ENCODE assay signal across 15 cellular contexts in genomic region chr4:159169903-159170302, GRCh38.
A peak's percentile ranks its signal among the peaks of the same experiment; 100 is the strongest.
DNase-seq lines count a peak whose midpoint lies in the region; ATAC-seq, FAIRE-seq and TF ChIP-seq lines count a peak whose summit lies in the region.
"Had no signal": no experiment of that assay in that cellular context is flagged by ENCODE, and none has a peak within 500 bp of the region (broad histone marks: within the 10 kb centered on the region; RNA-seq: fewer than 3 reads in every experiment).

No MANE protein-coding gene starts in this region.

- TF ChIP-seq POLR2A in GM12892 (IDR thresholded peaks at IDR 0.05; ENCODE audit: low read depth, low read length), result no peak
- no peak for TF ChIP-seq POLR2A in HepG2 (IDR thresholded peaks at IDR 0.05; ENCODE audit: insufficient read depth in 1 of 2, low read depth in 2 of 2, low read length in 2 of 2)
- no peak for TF ChIP-seq POLR2A in H54 (IDR thresholded peaks at IDR 0.05; ENCODE audit: low read depth, low read length)

- H3K4me2 ChIP-seq in HepG2 (ENCODE audit: low read depth, low read length), result no peak overlapping the region

- no peak for DNase-seq in GM12892 (ENCODE audit: insufficient read length)
- DNase-seq in HepG2 (ENCODE audit: low spot score), result no peak
- DNase-seq in activated naive CD4-positive, alpha-beta T cell treated with anti-CD3 and anti-CD28 coated beads, Interleukin-2, amount 50 U/mL, for 72 hours (ENCODE audit: low spot score in 2 of 2), result no peak
- DNase-seq in H54 (ENCODE audit: insufficient read length, low spot score), result no peak
- DNase-seq: activated T-cell treated with anti-CD3 and anti-CD28 coated beads for 4 hours, foreskin keratinocyte, KG1, NCI-H187, pancreas had no signal

- ATAC-seq in GM18498 (IDR thresholded peaks at IDR 0.05; ENCODE audit: unreplicated experiment), result peak; percentile 67
- peak; percentile 59 for ATAC-seq in GM19452 (IDR thresholded peaks at IDR 0.05; ENCODE audit: unreplicated experiment)
- peak; percentile 64 for ATAC-seq in HG02678 (IDR thresholded peaks at IDR 0.05; ENCODE audit: unreplicated experiment)
- ATAC-seq in HG03354 (IDR thresholded peaks at IDR 0.05; ENCODE audit: poor library complexity, severe bottlenecking, unreplicated experiment), result peak; percentile 66
- no peak for ATAC-seq in HepG2
- ATAC-seq in activated naive CD4-positive, alpha-beta T cell treated with anti-CD3 and anti-CD28 coated beads, Interleukin-2, amount 50 U/mL, for 72 hours, result no peak
- ATAC-seq: foreskin keratinocyte, pancreas had no signal

- H3K9me3 ChIP-seq in HepG2 (ENCODE audit: low read length), result no peaks in the 10 kb centered on the region
- H3K9me3 ChIP-seq: pancreas had no signal

- H2AFZ ChIP-seq in HepG2 (ENCODE audit: low read length), result no peak overlapping the region

- no peaks in the 10 kb centered on the region for H3K36me3 ChIP-seq in HepG2 (replicated peaks in 1 of 2; ENCODE audit: control insufficient read depth in 1 of 2, insufficient read depth in 2 of 2, low read length in 2 of 2)
- H3K36me3 ChIP-seq: pancreas had no signal

- TF ChIP-seq RAD21 in HepG2 (CRISPR knock-in tag; IDR thresholded peaks at IDR 0.05), result no peak

- BruUV-seq in HepG2 (replicated peaks; lab: Mats Ljungman, UMichigan), result no TSS peak

- H3K9me3 Mint-ChIP-seq in activated naive CD4-positive, alpha-beta T cell treated with anti-CD3 and anti-CD28 coated beads, Interleukin-2, amount 50 U/mL, for 72 hours, result no peaks in the 10 kb centered on the region

- in situ Hi-C loops in HepG2 (cut with HindIII; ENCODE audit: extremely low pct_ligation_motif_present, low pct_unique_long_range_greater_than_20kb), result loop anchor here (10.0 kb wide), 2 partner anchors 65 to 145 kb away; partner anchors contain the start of gene RAPGEF2

- H3K27ac ChIP-seq in HepG2 (ENCODE audit: extremely low read length, insufficient read depth, low read length), result no peak overlapping the region
- H3K27ac ChIP-seq: foreskin keratinocyte, pancreas had no signal

- POLR2A ChIA-PET in HepG2 (lab: Yijun Ruan, JAX), result interaction anchor here (0.7 kb wide), 1 partner anchor 13 kb away, joined by 3 read pairs; no protein-coding TSS in a partner anchor

- 91% methylated on average over 1 of the region's 1 CpG for WGBS in HepG2 (ENCODE audit: low lambda C conversion rate)

- no peak overlapping the region for H3K27ac Mint-ChIP-seq in activated naive CD4-positive, alpha-beta T cell treated with anti-CD3 and anti-CD28 coated beads, Interleukin-2, amount 50 U/mL, for 72 hours

- no peaks in the 10 kb centered on the region for H3K36me3 Mint-ChIP-seq in activated naive CD4-positive, alpha-beta T cell treated with anti-CD3 and anti-CD28 coated beads, Interleukin-2, amount 50 U/mL, for 72 hours

- H3K27me3 ChIP-seq in HepG2 (ENCODE audit: control insufficient read depth in 1 of 2, insufficient read depth in 2 of 2, low read length in 2 of 2), result no peaks in the 10 kb centered on the region
- H3K27me3 ChIP-seq: foreskin keratinocyte, pancreas had no signal

- peaks cover 13% of the 10 kb centered on the region for H3K79me2 ChIP-seq in HepG2 (ENCODE audit: insufficient read depth, low read length)

- CTCF ChIA-PET in HepG2 (lab: Yijun Ruan, JAX; ENCODE audit: low intra/inter-chr PET ratio, low total read pairs), result no interaction called here

- intact Hi-C loops in HepG2 (cut with micrococcal nuclease; ENCODE audit: unreplicated experiment), result loop anchor here (10.0 kb wide), 2 partner anchors 125 to 165 kb away; no protein-coding TSS in a partner anchor

- peaks cover 38% of the 10 kb centered on the region for H3K4me1 ChIP-seq in HepG2 (ENCODE audit: insufficient read depth, low read length)

- no peak for TF ChIP-seq CTCF in HepG2 (CRISPR knock-in tag; IDR thresholded peaks at IDR 0.05)

- no peak overlapping the region for H3K9ac ChIP-seq in HepG2 (ENCODE audit: insufficient read depth, low read depth, low read length)

- TF ChIP-seq EP300 in HepG2 (IDR thresholded peaks at IDR 0.05; ENCODE audit: low read depth in 2 of 2, low read length in 2 of 2) (no peak), HepG2 (CRISPR knock-in tag; IDR thresholded peaks at IDR 0.05; ENCODE audit: borderline replicate concordance) (no peak)

- FAIRE-seq in GM12892 (lab: Jason Lieb, UNC), result no peak
- no peak for FAIRE-seq in HepG2 (lab: Jason Lieb, UNC)
- FAIRE-seq in H54 (lab: Jason Lieb, UNC), result no peak
- FAIRE-seq: D721Med, pancreas, urothelium cell line had no signal

- no peaks in the 10 kb centered on the region for H4K20me1 ChIP-seq in HepG2 (ENCODE audit: insufficient read depth, low read length)

- no peak overlapping the region for H3K4me3 ChIP-seq in HepG2 (replicated peaks in 1 of 3; ENCODE audit: insufficient read depth in 1 of 3, low read depth in 2 of 3, low read length in 3 of 3)
- H3K4me3 ChIP-seq: pancreas had no signal

TF ChIP-seq in HepG2, 621 proteins besides CTCF, POLR2A, EP300 and RAD21:
- TF ChIP-seq SNAPC2 (CRISPR knock-in tag; IDR thresholded peaks at IDR 0.05) (no peak), ZNF121 (CRISPR knock-in tag; IDR thresholded peaks at IDR 0.05) (no peak), ZNF563 (CRISPR knock-in tag; IDR thresholded peaks at IDR 0.05) (no peak), BCL6 (CRISPR knock-in tag; IDR thresholded peaks at IDR 0.05) (no peak), DRAP1 (CRISPR knock-in tag; IDR thresholded peaks at IDR 0.05) (no peak), TSC22D2 (CRISPR knock-in tag; IDR thresholded peaks at IDR 0.05; ENCODE audit: borderline replicate concordance) (no peak), ZFP62 (CRISPR knock-in tag; IDR thresholded peaks at IDR 0.05) (no peak), MED8 (CRISPR knock-in tag; IDR thresholded peaks at IDR 0.05; ENCODE audit: insufficient replicate concordance) (no peak), TBX2 (CRISPR knock-in tag; IDR thresholded peaks at IDR 0.05; ENCODE audit: borderline replicate concordance) (no peak), NFYC (CRISPR knock-in tag; IDR thresholded peaks at IDR 0.05) (no peak), E2F1 (CRISPR knock-in tag; IDR thresholded peaks at IDR 0.05) (no peak), ZNF530 (CRISPR knock-in tag; IDR thresholded peaks at IDR 0.05; ENCODE audit: low read depth) (no peak)

Comparison
In these comparisons a context has a peak if more than half of its experiments do, and no peak if none do; other contexts are left out.
1. ATAC-seq: peak in GM18498 (single experiment), GM19452 (single experiment), HG02678 (single experiment) and HG03354 (single experiment); none in HepG2 (single experiment) and activated naive CD4-positive, alpha-beta T cell treated with anti-CD3 and anti-CD28 coated beads, Interleukin-2, amount 50 U/mL, for 72 hours (0 of 2).